27 cellular contexts compared by ENCODE assay signal in the genomic region with DNA sequence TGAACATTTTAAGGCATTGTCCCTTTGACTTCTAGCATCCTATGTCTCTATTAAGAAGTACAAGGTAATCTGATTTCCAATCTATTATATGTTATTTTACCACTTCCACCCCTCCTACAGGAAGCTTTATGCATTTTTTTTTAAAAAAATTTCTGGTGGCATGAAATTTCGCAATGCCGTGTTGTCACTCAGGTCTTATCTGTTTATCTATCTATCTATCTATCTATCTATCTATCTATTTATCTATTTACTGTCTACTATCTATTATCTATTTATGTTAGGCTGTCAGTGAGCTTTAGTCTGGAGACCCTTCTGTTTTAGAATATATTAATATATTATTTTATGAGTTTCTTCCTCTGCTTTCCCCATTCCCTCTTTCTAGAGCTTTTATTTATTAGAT.
"Had no signal": no experiment of that assay in that cellular context is flagged by ENCODE, and none has a peak within 500 bp of the region (broad histone marks: within the 10 kb centered on the region; RNA-seq: fewer than 3 reads in every experiment).

No MANE protein-coding gene starts in this region.

- H3K36me3 ChIP-seq: colonic mucosa, esophagus squamous epithelium, gastrocnemius medialis, heart right ventricle, left lung, lower lobe of right lung had no signal

- H3K27me3 ChIP-seq: colonic mucosa, esophagus squamous epithelium, gastrocnemius medialis, left lung had no signal

- H3K9me3 Mint-ChIP-seq: dendritic cell treated with granulocyte-macrophage colony-stimulating factor and Interleukin-4, amounts not matched to agents 40 ng/mL and 50 ng/mL, for 4 days; effector memory CD8-positive, alpha-beta T cell had no signal

- H3K4me1 ChIP-seq: colonic mucosa had no signal

- ATAC-seq: effector memory CD8-positive, alpha-beta T cell; esophagus mucosa; gastrocnemius medialis; heart right ventricle; left cardiac atrium; left lung; left ventricle myocardium superior; lower lobe of right lung; mucosa of descending colon had no signal

- H3K27ac Mint-ChIP-seq: dendritic cell treated with granulocyte-macrophage colony-stimulating factor and Interleukin-4, amounts not matched to agents 40 ng/mL and 50 ng/mL, for 4 days; effector memory CD8-positive, alpha-beta T cell; endodermal cell; mesothelial cell of epicardium had no signal

- FAIRE-seq: endometrium, keratinocyte had no signal

- H3K4me3 Mint-ChIP-seq: dendritic cell treated with granulocyte-macrophage colony-stimulating factor and Interleukin-4, amounts not matched to agents 40 ng/mL and 50 ng/mL, for 4 days; effector memory CD8-positive, alpha-beta T cell; endodermal cell; mesothelial cell of epicardium; naive B cell had no signal

- H3K4me3 ChIP-seq: colonic mucosa, esophagus squamous epithelium, gastrocnemius medialis, heart right ventricle, left lung, lower lobe of right lung, mucosa of descending colon had no signal

- H3K27ac ChIP-seq: colonic mucosa, epithelial cell of prostate, esophagus squamous epithelium, gastrocnemius medialis, left lung, lower lobe of right lung had no signal

- H3K9me3 ChIP-seq: colonic mucosa, esophagus squamous epithelium, heart right ventricle, left lung, lower lobe of right lung, mucosa of descending colon had no signal

- DNase-seq: colonic mucosa; cortex of kidney; effector CD8-positive, alpha-beta T cell; effector memory CD8-positive, alpha-beta T cell; endodermal cell; erythroblast; esophagus squamous epithelium; foreskin fibroblast; foreskin melanocyte; gastrocnemius medialis; glutamatergic neuron; head of caudate nucleus; heart right ventricle; hippocampal formation; left cardiac atrium; left lung; left ventricle myocardium superior; lower lobe of right lung; mesenchymal stem cell; mucosa of descending colon; naive B cell had no signal

- H3K27me3 Mint-ChIP-seq: dendritic cell treated with granulocyte-macrophage colony-stimulating factor and Interleukin-4, amounts not matched to agents 40 ng/mL and 50 ng/mL, for 4 days; effector memory CD8-positive, alpha-beta T cell had no signal
